ENCODE assay signal across 28 cellular contexts in genomic region chr16:24683250-24683649, GRCh38.
"Had no signal": no experiment of that assay in that cellular context is flagged by ENCODE, and none has a peak within 500 bp of the region (broad histone marks: within the 10 kb centered on the region; RNA-seq: fewer than 3 reads in every experiment).

No MANE protein-coding gene starts in this region.

- DNase-seq: activated CD4-positive, alpha-beta T cell treated with anti-CD3 and anti-CD28 coated beads for 36 hours; activated CD4-positive, alpha-beta T cell treated with anti-CD3 and anti-CD28 coated beads, Interleukin-2, amount 10 ng/mL, durations not matched to agents 7 days and 5 days; activated CD4-positive, alpha-beta T cell treated with anti-CD3 and anti-CD28 coated beads, Interleukin-2, amount 50 U/mL, for 48 hours; activated CD8-positive, alpha-beta T cell treated with anti-CD3 and anti-CD28 coated beads, Interleukin-2, amount 10 ng/mL, durations not matched to agents 7 days and 5 days; activated gamma-delta T cell; activated naive CD4-positive, alpha-beta T cell treated with Interleukin-2 at 50 U/mL for 16 hours; activated naive CD8-positive, alpha-beta T cell treated with anti-CD3 and anti-CD28 coated beads, Interleukin-2, amount 10 ng/mL, durations not matched to agents 7 days and 5 days; activated T-cell treated with anti-CD3 and anti-CD28 coated beads, Interleukin-2, amount 50 U/mL, for 24 hours; amygdala; cerebellar nuclear complex; NCI-H1105; NCI-H1417 treated with DMSO at 0.1 percent for 48 hours; NCI-H187 treated with DMSO at 0.1 percent for 48 hours; NCI-H2081; NCI-H345; NCI-H524 treated with DMSO at 0.1 percent for 48 hours; Peyer's patch; Right ventricle myocardium superior; RPMI8226; SW 1271; T-helper 1 cell; T-helper 2 cell; T-helper 9 cell; WERI-Rb-1 had no signal

- H3K9me3 ChIP-seq: ascending aorta, Peyer's patch had no signal

- H3K9me3 Mint-ChIP-seq: activated CD4-positive, alpha-beta T cell treated with anti-CD3 and anti-CD28 coated beads, Interleukin-2, amount 10 ng/mL, durations not matched to agents 7 days and 5 days; activated naive CD4-positive, alpha-beta T cell treated with anti-CD3 and anti-CD28 coated beads, Interleukin-2, amount 50 U/mL, for 24 hours; activated T-cell treated with anti-CD3 and anti-CD28 coated beads, Interleukin-2, amount 50 U/mL, for 24 hours; activated T-helper 2 cell treated with anti-CD3 and anti-CD28 coated beads, Interferon-gamma antibody, Interleukin-2, Interleukin-4, amounts not matched to agents 10 μg/mL and 5 μg/mL and 100 μg/mL, durations not matched to agents 14 hours and 24 hours and 36 hours had no signal

- H3K4me1 ChIP-seq: Peyer's patch had no signal

- H3K36me3 Mint-ChIP-seq: activated naive CD4-positive, alpha-beta T cell treated with anti-CD3 and anti-CD28 coated beads, Interleukin-2, amount 50 U/mL, for 24 hours; activated naive CD8-positive, alpha-beta T cell treated with anti-CD3 and anti-CD28 coated beads, Interleukin-2, amount 10 ng/mL, durations not matched to agents 7 days and 5 days had no signal

- H3K27ac Mint-ChIP-seq: activated CD4-positive, alpha-beta T cell treated with anti-CD3 and anti-CD28 coated beads for 36 hours; activated CD4-positive, alpha-beta T cell treated with anti-CD3 and anti-CD28 coated beads, Interleukin-2, amount 10 ng/mL, durations not matched to agents 7 days and 5 days; activated CD8-positive, alpha-beta T cell treated with anti-CD3 and anti-CD28 coated beads, Interleukin-2, amount 10 ng/mL, durations not matched to agents 7 days and 5 days; activated naive CD4-positive, alpha-beta T cell treated with anti-CD3 and anti-CD28 coated beads, Interleukin-2, amount 50 U/mL, for 24 hours; activated naive CD8-positive, alpha-beta T cell treated with anti-CD3 and anti-CD28 coated beads, Interleukin-2, amount 10 ng/mL, durations not matched to agents 7 days and 5 days; activated T-cell treated with anti-CD3 and anti-CD28 coated beads, Interleukin-2, amount 50 U/mL, for 24 hours; activated T-helper 2 cell treated with anti-CD3 and anti-CD28 coated beads, Interferon-gamma antibody, Interleukin-2, Interleukin-4, amounts not matched to agents 10 μg/mL and 5 μg/mL and 100 μg/mL, durations not matched to agents 14 hours and 24 hours and 36 hours had no signal

- H3K4me3 Mint-ChIP-seq: activated CD4-positive, alpha-beta T cell treated with anti-CD3 and anti-CD28 coated beads for 36 hours; activated CD4-positive, alpha-beta T cell treated with anti-CD3 and anti-CD28 coated beads, Interleukin-2, amount 10 ng/mL, durations not matched to agents 7 days and 5 days; activated CD8-positive, alpha-beta T cell treated with anti-CD3 and anti-CD28 coated beads, Interleukin-2, amount 10 ng/mL, durations not matched to agents 7 days and 5 days; activated naive CD4-positive, alpha-beta T cell treated with anti-CD3 and anti-CD28 coated beads, Interleukin-2, amount 50 U/mL, for 24 hours; activated naive CD8-positive, alpha-beta T cell treated with anti-CD3 and anti-CD28 coated beads, Interleukin-2, amount 10 ng/mL, durations not matched to agents 7 days and 5 days; activated T-cell treated with anti-CD3 and anti-CD28 coated beads, Interleukin-2, amount 50 U/mL, for 24 hours had no signal

- H3K27ac ChIP-seq: ascending aorta, cardiac muscle cell, Peyer's patch, WERI-Rb-1 had no signal

- H3K27me3 Mint-ChIP-seq: activated CD4-positive, alpha-beta T cell treated with anti-CD3 and anti-CD28 coated beads, Interleukin-2, amount 10 ng/mL, durations not matched to agents 7 days and 5 days; activated naive CD4-positive, alpha-beta T cell treated with anti-CD3 and anti-CD28 coated beads, Interleukin-2, amount 50 U/mL, for 24 hours had no signal

- H3K4me3 ChIP-seq: ascending aorta, cardiac muscle cell, Peyer's patch had no signal

- ATAC-seq: activated CD4-positive, alpha-beta T cell treated with anti-CD3 and anti-CD28 coated beads for 36 hours; activated CD8-positive, alpha-beta T cell treated with anti-CD3 and anti-CD28 coated beads, Interleukin-2, amount 10 ng/mL, durations not matched to agents 7 days and 5 days had no signal

- H3K36me3 ChIP-seq: ascending aorta, cardiac muscle cell, Peyer's patch, WERI-Rb-1 had no signal

- H3K27me3 ChIP-seq: ascending aorta, cardiac muscle cell, Peyer's patch had no signal
